16 cellular contexts compared by ENCODE assay signal in genomic region chr12:45721954-45722353, GRCh38.
"Had no signal": no experiment of that assay in that cellular context is flagged by ENCODE, and none has a peak within 500 bp of the region (broad histone marks: within the 10 kb centered on the region; RNA-seq: fewer than 3 reads in every experiment).

No MANE protein-coding gene starts in this region.

- H3K4me3 Mint-ChIP-seq: activated CD4-positive, alpha-beta T cell treated with anti-CD3 and anti-CD28 coated beads, Interleukin-2, amount 10 ng/mL, durations not matched to agents 7 days and 5 days; type B pancreatic cell had no signal

- H3K27ac ChIP-seq: esophagus muscularis mucosa, hepatocyte, right atrium auricular region, skin epidermis had no signal

- H3K9me3 Mint-ChIP-seq: activated CD4-positive, alpha-beta T cell treated with anti-CD3 and anti-CD28 coated beads, Interleukin-2, amount 10 ng/mL, durations not matched to agents 7 days and 5 days; naive B cell; type B pancreatic cell had no signal

- H3K9me3 ChIP-seq: esophagus muscularis mucosa, right atrium auricular region had no signal

- H3K4me2 ChIP-seq: hepatocyte had no signal

- DNase-seq: activated CD4-positive, alpha-beta T cell treated with anti-CD3 and anti-CD28 coated beads, Interleukin-2, amount 10 ng/mL, durations not matched to agents 7 days and 5 days; activated CD4-positive, CD25-positive, alpha-beta regulatory T cell; activated CD8-positive, alpha-beta memory T cell treated with anti-CD3 and anti-CD28 coated beads for 24 hours; activated naive CD4-positive, alpha-beta T cell treated with Interleukin-2 at 50 U/mL for 16 hours; naive B cell; occipital lobe; stimulated activated CD4-positive, alpha-beta T cell treated with anti-CD3 and anti-CD28 coated beads, Interleukin-15, amount 100 ng/mL, for 24 hours; stimulated activated CD4-positive, alpha-beta T cell treated with anti-CD3 and anti-CD28 coated beads, Interleukin-4, amount 100 ng/mL, for 24 hours; stimulated activated naive CD4-positive, alpha-beta T cell; T-helper 2 cell had no signal

- H3K27me3 Mint-ChIP-seq: activated CD4-positive, alpha-beta T cell treated with anti-CD3 and anti-CD28 coated beads, Interleukin-2, amount 10 ng/mL, durations not matched to agents 7 days and 5 days; naive B cell; type B pancreatic cell had no signal

- H3K27me3 ChIP-seq: esophagus muscularis mucosa, hepatocyte, right atrium auricular region had no signal

- H2AFZ ChIP-seq: hepatocyte had no signal

- H3K4me3 ChIP-seq: esophagus muscularis mucosa, hepatocyte, right atrium auricular region, skin epidermis had no signal

- H3K36me3 ChIP-seq: esophagus muscularis mucosa, right atrium auricular region had no signal

- ATAC-seq: left lobe of liver had no signal

- H3K27ac Mint-ChIP-seq: activated CD4-positive, alpha-beta T cell treated with anti-CD3 and anti-CD28 coated beads, Interleukin-2, amount 10 ng/mL, durations not matched to agents 7 days and 5 days; type B pancreatic cell had no signal
